In genomic region chr11:68889948-68890446, GRCh38 we compare ENCODE assay signal across 7 cellular contexts. TPM values are rescaled to one million over a fixed set of nuclear protein-coding genes. Genes with fewer than 3 reads are reported as not detected.
DNase-seq lines count a peak whose midpoint lies in the region; TF ChIP-seq lines count a peak whose summit lies in the region.

No MANE protein-coding gene starts in this region.

- peaks cover 21 to 38% (median 28%) of the 10 kb centered on the region in 3 experiments for H3K36me3 Mint-ChIP-seq in H9 (ENCODE audit: insufficient read depth in 1 of 3, low read depth in 3 of 3)

- H3K4me1 ChIP-seq in H9 (ENCODE audit: insufficient read depth, low read length) (no peaks in the 10 kb centered on the region), testis (peaks cover 13% of the 10 kb centered on the region)

- H3K27me3 ChIP-seq in H9 (ENCODE audit: insufficient read depth, low read length) (no peaks in the 10 kb centered on the region), testis (no peaks in the 10 kb centered on the region)

- no peak overlapping the region for H3K18ac ChIP-seq in H9 (ENCODE audit: insufficient read length, low read depth, low read length)

- no peak overlapping the region for H3K14ac ChIP-seq in H9 (ENCODE audit: insufficient read depth, low read length)

- H3K9ac ChIP-seq in H9 (ENCODE audit: extremely low read depth, insufficient read length, low read length) = no peak overlapping the region

- H3T11ph ChIP-seq in H9 (ENCODE audit: low read length) = no peak overlapping the region

- no peak overlapping the region for H3K4me3 Mint-ChIP-seq in H9

- H3K79me2 ChIP-seq in H9 (ENCODE audit: insufficient read depth, low read length) = no peaks in the 10 kb centered on the region

- H2BK15ac ChIP-seq in H9 (ENCODE audit: low read depth, low read length) = no peak overlapping the region

- H3K9me3 ChIP-seq in H9 (ENCODE audit: control insufficient read depth, low read depth, low read length) (no peaks in the 10 kb centered on the region), testis (no peaks in the 10 kb centered on the region)

- no peaks in the 10 kb centered on the region for H3K27me3 Mint-ChIP-seq in H9 (ENCODE audit: low read depth)

- H3K4me3 ChIP-seq in astrocyte of the spinal cord (ENCODE audit: low read depth, low read length) (no peak overlapping the region), testis (no peak overlapping the region)

- H3K36me3 ChIP-seq in testis (ENCODE audit: low read depth, missing control alignments) = no peaks in the 10 kb centered on the region

- no peak overlapping the region for H3K23ac ChIP-seq in H9 (ENCODE audit: insufficient read length, low read depth, low read length)

- no peaks in the 10 kb centered on the region for H3K23me2 ChIP-seq in H9 (ENCODE audit: insufficient read length, low read depth, low read length, poor library complexity, severe bottlenecking)

- no peak overlapping the region for H3K56ac ChIP-seq in H9 (ENCODE audit: insufficient read length, low read depth, low read length)

- H4K8ac ChIP-seq in H9 (replicated peaks; ENCODE audit: insufficient read length, low read depth, low read length) = no peak overlapping the region

- H4K91ac ChIP-seq in H9 (ENCODE audit: insufficient read length, low read depth, low read length) = no peak overlapping the region

- no peaks in the 10 kb centered on the region for H3K79me1 ChIP-seq in H9 (ENCODE audit: insufficient read depth, low read depth, low read length, poor library complexity, severe bottlenecking)

- no peak overlapping the region for H3K4me2 ChIP-seq in H9 (ENCODE audit: insufficient read depth, insufficient read length, low read length)

- peaks cover 5 to 11% of the 10 kb centered on the region in 2 experiments; a peak in 3 of 4 replicates for H3K4me1 Mint-ChIP-seq in H9

- H2BK20ac ChIP-seq in H9 (ENCODE audit: low read depth, low read length, poor library complexity, severe bottlenecking) = no peak overlapping the region

- no peak overlapping the region for H2BK120ac ChIP-seq in H9 (ENCODE audit: low read depth, low read length, poor library complexity, severe bottlenecking)

- no peak overlapping the region for H3K4ac ChIP-seq in H9 (ENCODE audit: low read depth, low read length)

- H3K27ac Mint-ChIP-seq in H9 = no peak overlapping the region

- no peak overlapping the region for H2BK5ac ChIP-seq in H9 (ENCODE audit: insufficient read length, low read length)

- H4K5ac ChIP-seq in H9 (ENCODE audit: insufficient read length, low read depth, low read length) = no peak overlapping the region

- DNase-seq in H9 (peak; percentile 76), astrocyte of the spinal cord (ENCODE audit: low read depth, low spot score) (peak; percentile 94), iPS-NIHi11 (ENCODE audit: low spot score) (peak; percentile 88), testis (peak; percentile 43), SHP77 (lab: John Stamatoyannopoulos, UW) (no peak), superior temporal gyrus (ENCODE audit: extremely low spot score) (no peak)
- no peak for DNase-seq in activated CD4-positive, alpha-beta T cell treated with anti-CD3 and anti-CD28 coated beads for 4 hours

- H2BK12ac ChIP-seq in H9 (ENCODE audit: insufficient read length, low read depth, low read length) = no peak overlapping the region

- H3K27ac ChIP-seq in H9 (ENCODE audit: insufficient read length, low read depth, low read length) = no peak overlapping the region
- peak overlapping the region in 1 of 2 donors; percentile 65 for H3K27ac ChIP-seq in testis

- no peaks in the 10 kb centered on the region for H4K20me1 ChIP-seq in H9 (ENCODE audit: control insufficient read depth, insufficient read depth, insufficient read length)

- TF ChIP-seq CTCF in H9 (conservative IDR thresholded peaks at IDR 0.05) = peak; percentile 71
- peak; percentile 74 for TF ChIP-seq CTCF in astrocyte of the spinal cord (IDR thresholded peaks at IDR 0.05; ENCODE audit: low read depth, low read length)
- peak; percentile 6 to 39 (median 35) for TF ChIP-seq CTCF in testis (IDR thresholded peaks at IDR 0.05)

- no CpG with 5 or more reads among the region's 18 CpGs for WGBS in H9 (ENCODE audit: extremely low coverage, insufficient read length, low lambda C conversion rate)
- 59 to 76% methylated on average over 9 to 18 of the region's 18 CpGs for WGBS in testis, 2 donors

- no peaks in the 10 kb centered on the region for H3K9me3 Mint-ChIP-seq in H9

- no peak overlapping the region for H2AFZ ChIP-seq in H9 (ENCODE audit: low read length)

- in situ Hi-C loops in astrocyte of the spinal cord (cut with HindIII; ENCODE audit: low sequenced_read_pairs) = no loop called here

- intact Hi-C loops in testis (cut with DNase I; ENCODE audit: low total_unique reads) = no loop called here

- no peak overlapping the region for H2AK5ac ChIP-seq in H9 (ENCODE audit: insufficient read length, low read length)

- no peak for TF ChIP-seq POLR2A in testis (IDR thresholded peaks at IDR 0.05)

RNA-seq across cellular contexts. Expression of gene MRPL21, which starts 13.6 kb away (rescaled TPM):
- total RNA-seq in H9 (2021) = 82.3 and 91.5 TPM in 2 replicates
- total RNA-seq in testis = 10 to 100 TPM; 43.2 to 45.0 TPM
- polyA plus RNA-seq in testis (ENCODE audit: insufficient read depth, low read depth, low replicate concordance) = 96.2 TPM

RNA-seq across cellular contexts. Expression of gene IGHMBP2, which starts 13.7 kb away (rescaled TPM):
- 21.9 and 24.0 TPM in 2 replicates for total RNA-seq in H9 (2021)
- total RNA-seq in testis = 10 to 100 TPM; 42.6 to 47.1 TPM
- 68.9 TPM for polyA plus RNA-seq in testis (ENCODE audit: insufficient read depth, low read depth, low replicate concordance)

RNA-seq across cellular contexts. Expression of gene CPT1A, which starts 48.3 kb away (rescaled TPM):
- total RNA-seq in H9 (2021) = 6.1 and 7.5 TPM in 2 replicates
- total RNA-seq in testis = 10 to 100 TPM; 49.1 to 58.5 TPM
- 39.2 TPM for polyA plus RNA-seq in testis (ENCODE audit: insufficient read depth, low read depth, low replicate concordance)

Comparison
In these comparisons a context has a peak if more than half of its experiments do, and no peak if none do; other contexts are left out.
1. DNase-seq: peak in H9 (single experiment), astrocyte of the spinal cord (single experiment), iPS-NIHi11 (single experiment) and testis (single experiment); none in SHP77 (0 of 2), activated CD4-positive, alpha-beta T cell treated with anti-CD3 and anti-CD28 coated beads for 4 hours (0 of 2) and superior temporal gyrus (single experiment).
2. Peak in every context shown above with its lines, with median percentiles within 50 percentile points of each other: CTCF ChIP-seq.